1 cellular context compared by ENCODE assay signal in the genomic region with DNA sequence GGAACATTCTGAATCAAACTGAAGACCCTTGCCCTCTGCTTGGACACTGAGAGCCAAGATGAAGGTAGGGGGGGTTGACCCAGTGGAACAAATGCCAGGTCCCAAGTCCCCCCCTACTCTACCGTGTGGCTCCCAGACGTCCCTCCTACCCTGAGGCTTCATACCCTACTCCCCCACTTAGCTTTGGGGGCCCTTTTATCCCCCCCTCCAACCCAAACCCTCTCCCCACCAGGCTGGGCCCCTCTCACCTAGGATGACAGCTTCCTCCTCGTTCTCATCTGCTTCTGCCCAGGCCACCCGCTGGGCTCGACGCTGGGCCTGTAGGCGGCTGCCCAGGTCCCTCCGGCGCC.
TF ChIP-seq lines count a peak whose summit lies in the region.

No MANE protein-coding gene starts in this region.

TF ChIP-seq in GM12878, 131 proteins besides CTCF, POLR2A, EP300 and RAD21:
- TF ChIP-seq, protein P1, sequence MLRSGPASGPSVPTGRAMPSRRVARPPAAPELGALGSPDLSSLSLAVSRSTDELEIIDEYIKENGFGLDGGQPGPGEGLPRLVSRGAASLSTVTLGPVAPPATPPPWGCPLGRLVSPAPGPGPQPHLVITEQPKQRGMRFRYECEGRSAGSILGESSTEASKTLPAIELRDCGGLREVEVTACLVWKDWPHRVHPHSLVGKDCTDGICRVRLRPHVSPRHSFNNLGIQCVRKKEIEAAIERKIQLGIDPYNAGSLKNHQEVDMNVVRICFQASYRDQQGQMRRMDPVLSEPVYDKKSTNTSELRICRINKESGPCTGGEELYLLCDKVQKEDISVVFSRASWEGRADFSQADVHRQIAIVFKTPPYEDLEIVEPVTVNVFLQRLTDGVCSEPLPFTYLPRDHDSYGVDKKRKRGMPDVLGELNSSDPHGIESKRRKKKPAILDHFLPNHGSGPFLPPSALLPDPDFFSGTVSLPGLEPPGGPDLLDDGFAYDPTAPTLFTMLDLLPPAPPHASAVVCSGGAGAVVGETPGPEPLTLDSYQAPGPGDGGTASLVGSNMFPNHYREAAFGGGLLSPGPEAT (IDR thresholded peaks at IDR 0.05; ENCODE audit: low read depth): no peak
- TF ChIP-seq WRNIP1 (IDR thresholded peaks at IDR 0.05; ENCODE audit: borderline replicate concordance, low read depth, low read length) (no peak), BCL11A (IDR thresholded peaks at IDR 0.05; ENCODE audit: low read depth, low read length) (no peak)
- TF ChIP-seq, protein P2, sequence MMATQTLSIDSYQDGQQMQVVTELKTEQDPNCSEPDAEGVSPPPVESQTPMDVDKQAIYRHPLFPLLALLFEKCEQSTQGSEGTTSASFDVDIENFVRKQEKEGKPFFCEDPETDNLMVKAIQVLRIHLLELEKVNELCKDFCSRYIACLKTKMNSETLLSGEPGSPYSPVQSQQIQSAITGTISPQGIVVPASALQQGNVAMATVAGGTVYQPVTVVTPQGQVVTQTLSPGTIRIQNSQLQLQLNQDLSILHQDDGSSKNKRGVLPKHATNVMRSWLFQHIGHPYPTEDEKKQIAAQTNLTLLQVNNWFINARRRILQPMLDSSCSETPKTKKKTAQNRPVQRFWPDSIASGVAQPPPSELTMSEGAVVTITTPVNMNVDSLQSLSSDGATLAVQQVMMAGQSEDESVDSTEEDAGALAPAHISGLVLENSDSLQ (IDR thresholded peaks at IDR 0.05): no peak
- TF ChIP-seq, protein P3, sequence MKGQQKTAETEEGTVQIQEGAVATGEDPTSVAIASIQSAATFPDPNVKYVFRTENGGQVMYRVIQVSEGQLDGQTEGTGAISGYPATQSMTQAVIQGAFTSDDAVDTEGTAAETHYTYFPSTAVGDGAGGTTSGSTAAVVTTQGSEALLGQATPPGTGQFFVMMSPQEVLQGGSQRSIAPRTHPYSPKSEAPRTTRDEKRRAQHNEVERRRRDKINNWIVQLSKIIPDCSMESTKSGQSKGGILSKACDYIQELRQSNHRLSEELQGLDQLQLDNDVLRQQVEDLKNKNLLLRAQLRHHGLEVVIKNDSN (IDR thresholded peaks at IDR 0.05; ENCODE audit: borderline replicate concordance, extremely low read length, insufficient read depth, low read depth, low read length): no peak
TF ChIP-seq in GM12878: peak in this region for 0.
